Comparison of ENCODE assay signal across 8 cellular contexts in the genomic region with DNA sequence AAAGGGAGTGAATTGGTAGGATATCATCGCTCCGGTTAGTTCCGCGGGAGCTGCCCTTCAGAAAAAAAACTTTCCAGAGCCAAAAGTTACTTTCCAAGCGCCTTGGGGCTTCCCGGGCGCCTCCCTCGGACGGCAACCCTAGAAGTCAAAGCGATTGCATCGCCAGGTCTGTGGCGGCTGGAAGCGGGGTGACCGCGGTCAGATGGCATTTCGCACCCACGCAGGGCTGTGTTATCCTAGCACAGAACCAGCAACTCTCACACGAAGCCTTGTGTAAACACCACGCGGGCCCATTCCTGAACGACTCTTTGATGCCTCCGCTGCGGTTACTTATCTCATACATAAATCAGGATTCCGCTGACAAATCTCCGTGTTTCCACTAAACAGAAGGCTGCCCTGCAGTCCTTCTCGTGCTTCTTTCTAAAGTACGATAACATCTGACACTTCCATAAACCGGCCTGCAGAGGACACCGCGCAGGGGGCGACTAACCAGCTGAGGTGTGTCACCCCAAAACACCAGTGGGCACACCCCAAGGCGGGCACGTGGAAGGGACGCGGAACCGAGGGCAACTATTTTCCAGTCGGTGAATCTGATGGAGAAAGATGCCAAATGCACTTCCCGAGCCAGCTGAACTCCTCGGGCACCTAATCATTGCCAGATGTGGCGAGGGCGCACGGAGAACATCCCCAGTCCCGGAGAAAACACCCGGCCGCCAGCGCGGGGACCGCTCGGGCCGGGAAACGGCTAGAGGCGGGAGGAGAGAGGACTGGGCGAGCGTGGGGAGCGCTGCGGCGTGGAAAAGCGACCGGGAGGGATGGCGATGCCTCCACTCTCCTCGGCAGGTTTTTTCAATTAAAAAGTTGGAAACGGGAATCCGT. TPM values are rescaled to one million over a fixed set of nuclear protein-coding genes. Genes with fewer than 3 reads are reported as not detected.
DNase-seq lines count a peak whose midpoint lies in the region; ATAC-seq and TF ChIP-seq lines count a peak whose summit lies in the region.

No MANE protein-coding gene starts in this region.

- under 1% methylated on average over 63 of the region's 63 CpGs for WGBS in HUES64
- 1 to 2% methylated on average over 63 of the region's 63 CpGs for WGBS in ectodermal cell, 2 experiments

- no peaks in the 10 kb centered on the region for H3K9me3 Mint-ChIP-seq in naive B cell
- no peaks in the 10 kb centered on the region for H3K9me3 Mint-ChIP-seq in activated naive CD4-positive, alpha-beta T cell treated with anti-CD3 and anti-CD28 coated beads for 36 hours

- CTCF ChIA-PET in AG04449 (lab: Yijun Ruan, JAX), result interaction anchor here (0.6 to 1.4 kb wide), 3 partner anchors 9 to 185 kb away, joined by 3 to 8 read pairs (median 3); no protein-coding TSS in a partner anchor
- CTCF ChIA-PET in activated naive CD4-positive, alpha-beta T cell treated with anti-CD3 and anti-CD28 coated beads for 36 hours (lab: Charles Lee), result no interaction called here

- peaks cover 0 to 18% (median 16%) of the 10 kb centered on the region in 3 donors for H3K4me1 Mint-ChIP-seq in naive B cell
- peaks cover 9% of the 10 kb centered on the region for H3K4me1 Mint-ChIP-seq in activated naive CD4-positive, alpha-beta T cell treated with anti-CD3 and anti-CD28 coated beads for 36 hours (ENCODE audit: low read depth)

- peaks cover 35 to 74% (median 42%) of the 10 kb centered on the region in 3 donors for H3K27me3 Mint-ChIP-seq in naive B cell
- peaks cover 38% of the 10 kb centered on the region for H3K27me3 Mint-ChIP-seq in activated naive CD4-positive, alpha-beta T cell treated with anti-CD3 and anti-CD28 coated beads for 36 hours (ENCODE audit: low read depth)

- no peaks in the 10 kb centered on the region for H3K36me3 Mint-ChIP-seq in naive B cell
- no peaks in the 10 kb centered on the region for H3K36me3 Mint-ChIP-seq in activated naive CD4-positive, alpha-beta T cell treated with anti-CD3 and anti-CD28 coated beads for 36 hours (ENCODE audit: low read depth)

- no peak for TF ChIP-seq CTCF in AG04449 (IDR thresholded peaks at IDR 0.05; ENCODE audit: insufficient read depth, low read length, missing control alignments)

- H3K36me3 ChIP-seq in HUES64 (ENCODE audit: insufficient read depth, low read length) (no peaks in the 10 kb centered on the region), ectodermal cell (ENCODE audit: control insufficient read depth, insufficient read depth, low read length) (no peaks in the 10 kb centered on the region)

- H3K9ac ChIP-seq in HUES64 (ENCODE audit: low read depth, low read length), result peak overlapping the region; percentile 38

- H3K9me3 ChIP-seq in HUES64 (ENCODE audit: insufficient read depth, low read depth, low read length), result no peaks in the 10 kb centered on the region
- no peaks in the 10 kb centered on the region for H3K9me3 ChIP-seq in ectodermal cell (ENCODE audit: control insufficient read depth, low read length)

- no peak for TF ChIP-seq POLR2A in GM18505 (IDR thresholded peaks at IDR 0.05; ENCODE audit: borderline replicate concordance, extremely low read depth, insufficient read depth, insufficient read length)

- peaks cover 14% of the 10 kb centered on the region for H3K4me1 ChIP-seq in HUES64 (ENCODE audit: insufficient read depth, low read length)
- H3K4me1 ChIP-seq in ectodermal cell (ENCODE audit: control insufficient read depth, insufficient read depth, low read length), result peaks cover 12% of the 10 kb centered on the region

- peak overlapping the region in 7 of 8 donors; percentile 22 to 69 (median 42) for H3K4me3 Mint-ChIP-seq in naive B cell
- no peak overlapping the region for H3K4me3 Mint-ChIP-seq in activated naive CD4-positive, alpha-beta T cell treated with anti-CD3 and anti-CD28 coated beads for 36 hours

- H3K4me3 ChIP-seq in AG04449 (ENCODE audit: low read depth, low read length) (peak overlapping the region; percentile 78), HUES64 (ENCODE audit: low read length) (peak overlapping the region; percentile 75), ectodermal cell (ENCODE audit: insufficient read depth, low read depth, low read length) (peak overlapping the region; percentile 79)

- no peak overlapping the region for H3K27ac ChIP-seq in HUES64 (ENCODE audit: low read depth, low read length)
- no peak overlapping the region for H3K27ac ChIP-seq in ectodermal cell (ENCODE audit: insufficient read depth, low read depth, low read length, poor library complexity, severe bottlenecking)

- peak; percentile 41 for DNase-seq in AG04449 (ENCODE audit: low read depth, low spot score)
- no peak for DNase-seq in naive B cell
- DNase-seq in stimulated activated CD4-positive, alpha-beta T cell treated with anti-CD3 and anti-CD28 coated beads, Interleukin-12 subunit alpha, Interleukin-12 subunit beta, amount 100 ng/mL, for 4 hours, result no peak
- DNase-seq in SIG-M5 (lab: John Stamatoyannopoulos, UW), result no peak
- DNase-seq in activated naive CD4-positive, alpha-beta T cell treated with anti-CD3 and anti-CD28 coated beads for 36 hours, result no peak

- POLR2A ChIA-PET in AG04449 (lab: Yijun Ruan, JAX), result interaction anchor here (0.6 to 1.3 kb wide), 2 partner anchors 136 to 232 kb away, joined by 3 read pairs; a partner anchor contains a TSS

- intact Hi-C loops in activated naive CD4-positive, alpha-beta T cell treated with anti-CD3 and anti-CD28 coated beads for 36 hours (cut with micrococcal nuclease), result loop anchor here (10.0 kb wide), 1 partner anchor 95 kb away; a partner anchor contains a TSS

- H3K27ac Mint-ChIP-seq in naive B cell, result no peak overlapping the region
- H3K27ac Mint-ChIP-seq in activated naive CD4-positive, alpha-beta T cell treated with anti-CD3 and anti-CD28 coated beads for 36 hours, result no peak overlapping the region

- ATAC-seq in naive B cell (ENCODE audit: low read depth in 2 of 2) (no peak), GM18505 (IDR thresholded peaks at IDR 0.05; ENCODE audit: unreplicated experiment) (no peak)

- peaks cover 60% of the 10 kb centered on the region for H3K27me3 ChIP-seq in HUES64 (ENCODE audit: insufficient read depth, low read length)
- H3K27me3 ChIP-seq in ectodermal cell (ENCODE audit: control insufficient read depth, insufficient read depth, low read length, poor library complexity, severe bottlenecking), result peaks cover 46% of the 10 kb centered on the region

RNA-seq across cellular contexts. Expression of a gene that starts 0.9 kb away (rescaled TPM):
- polyA plus RNA-seq in HUES64 (2013, experiment 1 of 2), result 5.2 TPM
- 7.2 TPM for polyA plus RNA-seq in HUES64 (2013, experiment 2 of 2)
- polyA plus RNA-seq in ectodermal cell (2013, experiment 1 of 4), result 108 TPM
- 117 TPM for polyA plus RNA-seq in ectodermal cell (2013, experiment 2 of 4)
- 73.4 TPM for polyA plus RNA-seq in ectodermal cell (2013, experiment 3 of 4)
- 89.7 TPM for polyA plus RNA-seq in ectodermal cell (2013, experiment 4 of 4)
- polyA plus RNA-seq in naive B cell (ENCODE audit: low read depth in 6 of 6), result not detected
- not detected for total RNA-seq in activated naive CD4-positive, alpha-beta T cell treated with anti-CD3 and anti-CD28 coated beads for 36 hours
